In genomic region chr14:55374771-55375170, GRCh38 we compare ENCODE assay signal across 24 cellular contexts. TPM values are rescaled to one million over a fixed set of nuclear protein-coding genes. Genes with fewer than 3 reads are reported as not detected.
A peak's percentile ranks its signal among the peaks of the same experiment; 100 is the strongest.
DNase-seq lines count a peak whose midpoint lies in the region; ATAC-seq and TF ChIP-seq lines count a peak whose summit lies in the region.
"Had no signal": no experiment of that assay in that cellular context is flagged by ENCODE, and none has a peak within 500 bp of the region (broad histone marks: within the 10 kb centered on the region; RNA-seq: fewer than 3 reads in every experiment).

No MANE protein-coding gene starts in this region.

- no peak for TF ChIP-seq CTCF in colonic mucosa (IDR thresholded peaks at IDR 0.05)
- no peak for TF ChIP-seq CTCF in foreskin keratinocyte (conservative IDR thresholded peaks at IDR 0.05)

- peak overlapping the region; percentile 22; the same call in 1 of the 2 replicates for H3K27ac ChIP-seq in SJSA1
- peak overlapping the region; percentile 24 for H3K27ac ChIP-seq in colonic mucosa
- no peak overlapping the region for H3K27ac ChIP-seq in foreskin keratinocyte
- H3K27ac ChIP-seq: C4-2B, cardiac muscle cell, dorsolateral prefrontal cortex, ovary, right lobe of liver, tibial artery had no signal

- no peaks in the 10 kb centered on the region for H3K9me3 Mint-ChIP-seq in activated T-cell treated with anti-CD3 and anti-CD28 coated beads, Interleukin-2, amount 50 U/mL, for 72 hours
- H3K9me3 Mint-ChIP-seq: HFFc6 had no signal

- H3K4me1 Mint-ChIP-seq in activated T-cell treated with anti-CD3 and anti-CD28 coated beads, Interleukin-2, amount 50 U/mL, for 72 hours (ENCODE audit: low read depth) = peaks cover 48% of the 10 kb centered on the region

- H3K9ac ChIP-seq in colonic mucosa (ENCODE audit: low read depth in 2 of 2, low read length in 2 of 2) = no peak overlapping the region

- H3K27me3 ChIP-seq in SJSA1 (replicated peaks) (no peaks in the 10 kb centered on the region), colonic mucosa (no peaks in the 10 kb centered on the region), foreskin keratinocyte (no peaks in the 10 kb centered on the region)
- H3K27me3 ChIP-seq: cardiac muscle cell, dorsolateral prefrontal cortex, MG63, ovary, right lobe of liver, tibial artery had no signal

- peaks cover 2 to 18% of the 10 kb centered on the region in 2 donors for H3K36me3 Mint-ChIP-seq in activated T-cell treated with anti-CD3 and anti-CD28 coated beads, Interleukin-2, amount 50 U/mL, for 72 hours (ENCODE audit: insufficient read depth in 2 of 2)

- H3K9me3 ChIP-seq in SJSA1 (replicated peaks) (no peaks in the 10 kb centered on the region), colonic mucosa (no peaks in the 10 kb centered on the region)
- H3K9me3 ChIP-seq: MG63, ovary, right lobe of liver, tibial artery had no signal

- H3K4me3 Mint-ChIP-seq in activated T-cell treated with anti-CD3 and anti-CD28 coated beads, Interleukin-2, amount 50 U/mL, for 72 hours = peak overlapping the region; percentile 60 to 86
- H3K4me3 Mint-ChIP-seq: HFFc6 had no signal

- no peaks in the 10 kb centered on the region for H3K27me3 Mint-ChIP-seq in activated T-cell treated with anti-CD3 and anti-CD28 coated beads, Interleukin-2, amount 50 U/mL, for 72 hours (ENCODE audit: low read depth)

- H3K36me3 ChIP-seq in SJSA1 (peaks cover 17% of the 10 kb centered on the region), colonic mucosa (peaks cover 7% of the 10 kb centered on the region)
- H3K36me3 ChIP-seq: MG63, ovary had no signal

- no peak for ATAC-seq in activated T-cell treated with anti-CD3 and anti-CD28 coated beads, Interleukin-2, amount 50 U/mL, for 72 hours (replicated peaks in 1 of 2)
- peak; percentile 37 for ATAC-seq in stimulated activated naive CD8-positive, alpha-beta T cell treated with anti-CD3 and anti-CD28 coated beads, Interleukin-15, Interleukin-2, amounts not matched to agents 100 U/mL and 50 U/mL, for 24 hours
- ATAC-seq in foreskin keratinocyte = no peak
- ATAC-seq: right lobe of liver, SK-N-SH treated with all-trans-retinoic acid at 6 μM for 48 hours had no signal

- H3K4me1 ChIP-seq in SJSA1 (replicated peaks) (peaks cover 13% of the 10 kb centered on the region), colonic mucosa (no peaks in the 10 kb centered on the region), foreskin keratinocyte (no peaks in the 10 kb centered on the region)
- H3K4me1 ChIP-seq: right lobe of liver, tibial artery had no signal

- no peak for DNase-seq in activated T-cell treated with anti-CD3 and anti-CD28 coated beads, Interleukin-2, amount 50 U/mL, for 72 hours
- no peak for DNase-seq in activated T-cell treated with anti-CD3 and anti-CD28 coated beads, Interleukin-2, amount 50 U/mL, for 1 hour
- DNase-seq in SJSA1 (ENCODE audit: low read depth in 1 of 2, low spot score in 2 of 2) = no peak
- no peak for DNase-seq in colonic mucosa
- DNase-seq in stimulated activated naive CD8-positive, alpha-beta T cell treated with anti-CD3 and anti-CD28 coated beads, Interleukin-15, Interleukin-2, amounts not matched to agents 100 U/mL and 50 U/mL, for 24 hours = no peak
- DNase-seq in stimulated activated CD4-positive, alpha-beta T cell treated with anti-CD3 and anti-CD28 coated beads, Interleukin-15, amount 100 ng/mL, for 24 hours = no peak
- no peak for DNase-seq in foreskin keratinocyte
- DNase-seq in cerebellar cortex (ENCODE audit: low spot score) = no peak
- DNase-seq: amniotic stem cell, dorsolateral prefrontal cortex, foreskin fibroblast, HFFc6, hypothalamus, islet precursor cell, MG63, NCI-H1436, NCI-H526, ovary, right lobe of liver, RPMI8226, tibial artery had no signal

- H3K4me3 ChIP-seq in SJSA1 (no peak overlapping the region), colonic mucosa (no peak overlapping the region)
- H3K4me3 ChIP-seq: cardiac muscle cell, dorsolateral prefrontal cortex, MG63, ovary, right lobe of liver, tibial artery had no signal

- H3K27ac Mint-ChIP-seq in activated T-cell treated with anti-CD3 and anti-CD28 coated beads, Interleukin-2, amount 50 U/mL, for 72 hours = peak overlapping the region; percentile 100
- H3K27ac Mint-ChIP-seq: HFFc6 had no signal

- intact Hi-C loops in colonic mucosa (cut with DNase I) = no loop called here

RNA-seq across cellular contexts. Expression of gene ATG14, which starts 36.9 kb away (rescaled TPM):
- 1 to 10 TPM; 5.7 to 6.4 TPM for total RNA-seq in activated T-cell treated with anti-CD3 and anti-CD28 coated beads, Interleukin-2, amount 50 U/mL, for 72 hours
- total RNA-seq in SJSA1 (2014; rRNA removed; shearing (Covaris generic)) = 5.6 and 8.3 TPM in 2 replicates
- 1 to 10 TPM; 5.4 to 7.2 TPM for total RNA-seq in colonic mucosa
- total RNA-seq in foreskin keratinocyte = 6.3 and 7.8 TPM in 2 replicates
- polyA plus RNA-seq in foreskin keratinocyte = 2.0 and 2.3 TPM in 2 replicates
